Comparison of ENCODE assay signal across 16 cellular contexts in genomic region chr2:169047253-169048250, GRCh38. TPM values are rescaled to one million over a fixed set of nuclear protein-coding genes. Genes with fewer than 3 reads are reported as not detected.
A peak's percentile ranks its signal among the peaks of the same experiment; 100 is the strongest.
DNase-seq lines count a peak whose midpoint lies in the region; ATAC-seq and TF ChIP-seq lines count a peak whose summit lies in the region.
"Had no signal": no experiment of that assay in that cellular context is flagged by ENCODE, and none has a peak within 500 bp of the region (broad histone marks: within the 10 kb centered on the region; RNA-seq: fewer than 3 reads in every experiment).

No MANE protein-coding gene starts in this region.

- H3K9me3 ChIP-seq in Loucy (ENCODE audit: insufficient read depth, low read depth, low read length) = peaks cover 6% of the 10 kb centered on the region; the same call in 1 of the 2 replicates
- peaks cover 7% of the 10 kb centered on the region; the same call in 1 of the 2 replicates for H3K9me3 ChIP-seq in PC-3 (ENCODE audit: low read length)
- H3K9me3 ChIP-seq: HAP-1 had no signal

- H3K36me3 ChIP-seq in Loucy (ENCODE audit: insufficient read depth, low read length) (no peaks in the 10 kb centered on the region), PC-3 (ENCODE audit: low read depth, low read length) (no peaks in the 10 kb centered on the region; the same call in 1 of the 2 replicates)
- H3K36me3 ChIP-seq: HAP-1 had no signal

- no peaks in the 10 kb centered on the region for H4K20me1 ChIP-seq in Loucy (ENCODE audit: insufficient read depth, low read length, poor library complexity, severe bottlenecking)
- H4K20me1 ChIP-seq in PC-3 (ENCODE audit: low read length) = no peaks in the 10 kb centered on the region

- POLR2A ChIA-PET in PC-3 (lab: Charles Lee; ENCODE audit: unreplicated experiment) = no interaction called here

- H3K27me3 ChIP-seq in Loucy (ENCODE audit: insufficient read depth, low read length, poor library complexity, severe bottlenecking) (no peaks in the 10 kb centered on the region), PC-3 (ENCODE audit: low read length) (no peaks in the 10 kb centered on the region)

- DNase-seq in PC-3 (no peak), myocyte (ENCODE audit: low read depth) (peak; percentile 6), NCI-H2196 treated with DMSO at 0.1 percent for 48 hours (lab: John Stamatoyannopoulos, UW; ENCODE audit: unreplicated experiment) (no peak), DMS53 treated with DMSO at 0.1 percent for 48 hours (lab: John Stamatoyannopoulos, UW; ENCODE audit: unreplicated experiment) (no peak), middle frontal gyrus (ENCODE audit: extremely low spot score, low spot score) (no peak), 8988T (no peak)
- DNase-seq: CD8-positive, alpha-beta memory T cell; GF-D8; NCI-H1105; NCI-H1694 treated with DMSO at 0.1 percent for 48 hours; NCI-H446 had no signal

- no peak overlapping the region for H3K4me2 ChIP-seq in Loucy (ENCODE audit: low read depth, low read length, poor library complexity, severe bottlenecking)
- H3K4me2 ChIP-seq in PC-3 (ENCODE audit: low read length) = no peak overlapping the region

- CTCF ChIA-PET in PC-3 (lab: Charles Lee) = no interaction called here

- BruUV-seq in PC-3 (replicated peaks; lab: Mats Ljungman, UMichigan) = no TSS peak

- TF ChIP-seq CTCF in Loucy (conservative IDR thresholded peaks at IDR 0.05; ENCODE audit: low read length) (no peak), PC-3 (conservative IDR thresholded peaks at IDR 0.05; ENCODE audit: low read depth, low read length) (no peak)

- H2AFZ ChIP-seq in Loucy (ENCODE audit: low read length) = peak overlapping the region; percentile 56; the same call in 1 of the 2 replicates
- no peak overlapping the region for H2AFZ ChIP-seq in PC-3 (ENCODE audit: low read length)

- ATAC-seq in PC-3 = no peak
- ATAC-seq in esophagus mucosa = peak; percentile 65

- no peak overlapping the region for H3K9ac ChIP-seq in Loucy (ENCODE audit: low read depth, low read length, poor library complexity, severe bottlenecking)
- no peak overlapping the region for H3K9ac ChIP-seq in PC-3 (ENCODE audit: low read length)

- no peaks in the 10 kb centered on the region for H3K79me2 ChIP-seq in Loucy (ENCODE audit: insufficient read depth, low read length)
- H3K79me2 ChIP-seq in PC-3 (ENCODE audit: low read length) = no peaks in the 10 kb centered on the region

- H3F3A ChIP-seq in Loucy (ENCODE audit: low read depth) (no peaks in the 10 kb centered on the region), PC-3 (ENCODE audit: low read length, unreplicated experiment) (peaks cover 7% of the 10 kb centered on the region)

- H3K27ac ChIP-seq in PC-3 (ENCODE audit: low read length) = peak overlapping the region; percentile 20

- H3K9me2 ChIP-seq in Loucy (replicated peaks; ENCODE audit: low read depth, low read length) (no peaks in the 10 kb centered on the region), PC-3 (replicated peaks; ENCODE audit: low read length) (peaks cover 3% of the 10 kb centered on the region; the same call in 1 of the 2 replicates)

- H3K4me1 ChIP-seq in Loucy (ENCODE audit: insufficient read depth, low read length, poor library complexity, severe bottlenecking) (peaks cover 19% of the 10 kb centered on the region), PC-3 (ENCODE audit: insufficient read depth, low read length) (peaks cover 21% of the 10 kb centered on the region)
- H3K4me1 ChIP-seq: HAP-1 had no signal

- intact Hi-C loops in PC-3 (cut with micrococcal nuclease) = no loop called here

- no peak overlapping the region for H3K4me3 ChIP-seq in Loucy (ENCODE audit: low read length, poor library complexity, severe bottlenecking)
- no peak overlapping the region for H3K4me3 ChIP-seq in PC-3 (ENCODE audit: low read length)
- H3K4me3 ChIP-seq: HAP-1 had no signal

RNA-seq across cellular contexts. Expression of gene ABCB11, which starts 16.4 kb away (rescaled TPM):
- total RNA-seq in PC-3 (2014; rRNA removed) (0.11 and 0.29 TPM in 2 replicates), esophagus mucosa (not detected), myocyte (0.05 TPM in 1 of 2 replicates, not detected in the other)
- polyA plus RNA-seq in myocyte (2012) = not detected
- total RNA-seq: CD8-positive, alpha-beta memory T cell; HT1080 had no signal
- polyA plus RNA-seq: BJ; CD8-positive, alpha-beta memory T cell had no signal

RNA-seq across cellular contexts. Expression of gene DHRS9, which starts 21.8 kb away (rescaled TPM):
- 0.22 TPM in 1 of 2 replicates, not detected in the other for total RNA-seq in PC-3 (2014; rRNA removed)
- total RNA-seq in esophagus mucosa = 23.8 TPM
- total RNA-seq in myocyte = not detected in 2 replicates
- polyA plus RNA-seq in myocyte (2012) = not detected
- polyA plus RNA-seq: BJ; CD8-positive, alpha-beta memory T cell had no signal

Comparison
In these comparisons a context has a peak if more than half of its experiments do, and no peak if none do; other contexts are left out.
1. RNA of gene DHRS9, which starts 21.8 kb away (total RNA-seq): 23.8 TPM in esophagus mucosa (single experiment); 0.22 TPM in PC-3 and not detected in myocyte; every median in the first group is over 10 times any median in the second.